21 cellular contexts compared by ENCODE assay signal in the genomic region with DNA sequence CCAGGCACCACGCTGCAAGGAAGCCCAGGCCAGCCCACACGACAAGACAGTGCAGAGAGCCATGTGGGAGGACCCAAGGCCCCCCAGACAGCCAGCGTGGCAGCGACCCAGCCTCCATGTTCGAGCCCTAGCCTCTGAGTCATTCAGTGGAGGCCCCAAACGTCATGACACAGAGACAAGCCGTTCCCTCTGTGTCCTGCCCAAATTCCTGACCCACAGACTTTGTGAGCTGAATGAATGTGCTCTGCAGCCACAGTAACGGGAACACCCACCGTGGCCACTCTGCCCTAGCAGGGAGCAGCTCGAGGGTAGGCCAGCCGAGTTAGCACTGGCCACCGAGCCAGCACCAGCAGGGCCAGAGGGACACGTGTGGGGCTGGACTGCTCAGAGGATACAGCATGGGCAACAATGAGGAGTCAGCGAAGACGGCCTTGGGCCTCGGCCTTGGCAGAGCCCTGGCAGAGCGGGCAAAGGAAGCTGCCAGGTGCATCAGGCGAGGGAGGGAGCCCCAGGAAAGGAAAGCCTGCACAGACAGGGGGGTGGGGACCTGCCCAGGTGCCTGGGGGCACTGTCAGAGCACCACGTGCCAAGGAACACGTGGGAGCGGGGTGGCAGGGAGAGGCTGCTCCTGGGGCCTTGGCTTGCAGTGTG. TPM values are rescaled to one million over a fixed set of nuclear protein-coding genes. Genes with fewer than 3 reads are reported as not detected.
DNase-seq lines count a peak whose midpoint lies in the region; ATAC-seq and TF ChIP-seq lines count a peak whose summit lies in the region.
"Had no signal": no experiment of that assay in that cellular context is flagged by ENCODE, and none has a peak within 500 bp of the region (broad histone marks: within the 10 kb centered on the region; RNA-seq: fewer than 3 reads in every experiment).

No MANE protein-coding gene starts in this region.

- no peak for TF ChIP-seq CTCF in adrenal gland (IDR thresholded peaks at IDR 0.05)
- no peak for TF ChIP-seq CTCF in neural progenitor cell (IDR thresholded peaks at IDR 0.05)

- no peaks in the 10 kb centered on the region for H3K9me3 ChIP-seq in BLaER1
- H3K9me3 ChIP-seq in adrenal gland (replicated peaks in 1 of 3): no peaks in the 10 kb centered on the region
- no peaks in the 10 kb centered on the region for H3K9me3 ChIP-seq in neural progenitor cell (ENCODE audit: low read depth)

- H3K79me2 ChIP-seq in neural progenitor cell (ENCODE audit: low read depth): no peaks in the 10 kb centered on the region

- H2AFZ ChIP-seq in neural progenitor cell (replicated peaks): no peak overlapping the region

- intact Hi-C loops in adrenal gland (cut with DNase I): loop anchor here (5.0 to 10.0 kb wide), 3 partner anchors 50 to 353 kb away; no protein-coding TSS in a partner anchor

- H3K27me3 ChIP-seq in BLaER1: no peaks in the 10 kb centered on the region
- no peaks in the 10 kb centered on the region for H3K27me3 ChIP-seq in adrenal gland
- H3K27me3 ChIP-seq in neural progenitor cell: no peaks in the 10 kb centered on the region

- TF ChIP-seq POLR2A in adrenal gland (IDR thresholded peaks at IDR 0.05): peak in 1 of 2 donors; percentile 28

- peaks cover 34% of the 10 kb centered on the region for H3K4me1 Mint-ChIP-seq in neural progenitor cell

- 42 to 74% (median 44%) methylated on average over 11 to 21 of the region's 21 CpGs for WGBS in adrenal gland, 4 donors

- peaks cover 15% of the 10 kb centered on the region for H3K27me3 Mint-ChIP-seq in neural progenitor cell (ENCODE audit: insufficient read depth, low read depth)
- H3K27me3 Mint-ChIP-seq: activated B cell treated with CpG ODN at 0.5 μM for 24 hours; activated CD8-positive, alpha-beta memory T cell treated with anti-CD3 and anti-CD28 coated beads, Interleukin-2, amount 10 ng/mL, durations not matched to agents 7 days and 5 days; stimulated activated naive CD8-positive, alpha-beta T cell treated with anti-CD3 and anti-CD28 coated beads, Interleukin-15, amount 100 ng/mL, for 72 hours had no signal

- ATAC-seq in esophagus mucosa (peak; percentile 30), HG03457 (IDR thresholded peaks at IDR 0.05; ENCODE audit: unreplicated experiment) (no peak), GM21723 (IDR thresholded peaks at IDR 0.05; ENCODE audit: unreplicated experiment) (no peak)
- ATAC-seq: activated CD8-positive, alpha-beta memory T cell treated with anti-CD3 and anti-CD28 coated beads, Interleukin-2, amount 10 ng/mL, durations not matched to agents 7 days and 5 days; GM12878; left ventricle myocardium superior; naive thymus-derived CD4-positive, alpha-beta T cell; Right ventricle myocardium inferior; stimulated activated naive CD8-positive, alpha-beta T cell treated with anti-CD3 and anti-CD28 coated beads, Interleukin-15, amount 100 ng/mL, for 72 hours had no signal

- H3K36me3 ChIP-seq in BLaER1 (no peaks in the 10 kb centered on the region), adrenal gland (replicated peaks in 1 of 2) (no peaks in the 10 kb centered on the region), neural progenitor cell (no peaks in the 10 kb centered on the region)

- H3K9me3 Mint-ChIP-seq in neural progenitor cell: no peaks in the 10 kb centered on the region
- H3K9me3 Mint-ChIP-seq: activated B cell treated with CpG ODN at 0.5 μM for 24 hours; stimulated activated naive CD8-positive, alpha-beta T cell treated with anti-CD3 and anti-CD28 coated beads, Interleukin-15, amount 100 ng/mL, for 72 hours; T-helper 1 cell treated with Interleukin-12 subunit alpha and Interleukin-12 subunit beta and Interleukin-4 antibody, amounts not matched to agents 30 μg/mL and 1 μg/mL, for 36 hours had no signal

- DNase-seq in adrenal gland: peak; percentile 71 to 90 (median 84)
- peak; percentile 43 for DNase-seq in neural progenitor cell (ENCODE audit: low spot score)
- no peak for DNase-seq in activated CD8-positive, alpha-beta memory T cell treated with anti-CD3 and anti-CD28 coated beads, Interleukin-2, amount 50 U/mL, for 4 hours
- no peak for DNase-seq in retina
- DNase-seq: activated B cell treated with CpG ODN at 0.5 μM for 24 hours; activated CD8-positive, alpha-beta memory T cell treated with anti-CD3 and anti-CD28 coated beads, Interleukin-2, amount 10 ng/mL, durations not matched to agents 7 days and 5 days; activated naive CD4-positive, alpha-beta T cell treated with Interleukin-2 at 50 U/mL for 16 hours; foreskin melanocyte; GOT3; left ventricle myocardium superior; naive thymus-derived CD4-positive, alpha-beta T cell; NCI-H1436 treated with DMSO at 0.1 percent for 48 hours; NCI-H226; stimulated activated naive CD8-positive, alpha-beta T cell treated with anti-CD3 and anti-CD28 coated beads, Interleukin-15, amount 100 ng/mL, for 72 hours had no signal

- H4K20me1 ChIP-seq in BLaER1 (no peaks in the 10 kb centered on the region), neural progenitor cell (ENCODE audit: low read depth) (no peaks in the 10 kb centered on the region)

- peak overlapping the region; percentile 92 for H3K27ac Mint-ChIP-seq in neural progenitor cell
- H3K27ac Mint-ChIP-seq: activated B cell treated with CpG ODN at 0.5 μM for 24 hours; activated CD8-positive, alpha-beta memory T cell treated with anti-CD3 and anti-CD28 coated beads, Interleukin-2, amount 10 ng/mL, durations not matched to agents 7 days and 5 days; stimulated activated naive CD8-positive, alpha-beta T cell treated with anti-CD3 and anti-CD28 coated beads, Interleukin-15, amount 100 ng/mL, for 72 hours; T-helper 1 cell treated with Interleukin-12 subunit alpha and Interleukin-12 subunit beta and Interleukin-4 antibody, amounts not matched to agents 30 μg/mL and 1 μg/mL, for 36 hours had no signal

- no peak overlapping the region for H3K4me2 ChIP-seq in BLaER1
- no peak overlapping the region for H3K4me2 ChIP-seq in neural progenitor cell

- H3K4me3 ChIP-seq in BLaER1 (no peak overlapping the region), adrenal gland (no peak overlapping the region), neural progenitor cell (no peak overlapping the region)
- H3K4me3 ChIP-seq: GM12878 had no signal

- H3K36me3 Mint-ChIP-seq in neural progenitor cell: no peaks in the 10 kb centered on the region
- H3K36me3 Mint-ChIP-seq: activated CD8-positive, alpha-beta memory T cell treated with anti-CD3 and anti-CD28 coated beads, Interleukin-2, amount 10 ng/mL, durations not matched to agents 7 days and 5 days; naive thymus-derived CD4-positive, alpha-beta T cell had no signal

- no peak overlapping the region for H3K9ac ChIP-seq in BLaER1
- no peak overlapping the region for H3K9ac ChIP-seq in neural progenitor cell

- H3K4me1 ChIP-seq in BLaER1: peaks cover 53% of the 10 kb centered on the region
- peaks cover 4 to 17% of the 10 kb centered on the region in 2 donors for H3K4me1 ChIP-seq in adrenal gland (replicated peaks in 1 of 2)
- peaks cover 12% of the 10 kb centered on the region for H3K4me1 ChIP-seq in neural progenitor cell

- H3K4me3 Mint-ChIP-seq in neural progenitor cell: no peak overlapping the region
- H3K4me3 Mint-ChIP-seq: activated B cell treated with CpG ODN at 0.5 μM for 24 hours; activated CD8-positive, alpha-beta memory T cell treated with anti-CD3 and anti-CD28 coated beads, Interleukin-2, amount 10 ng/mL, durations not matched to agents 7 days and 5 days; naive thymus-derived CD4-positive, alpha-beta T cell; stimulated activated naive CD8-positive, alpha-beta T cell treated with anti-CD3 and anti-CD28 coated beads, Interleukin-15, amount 100 ng/mL, for 72 hours; T-helper 1 cell treated with Interleukin-12 subunit alpha and Interleukin-12 subunit beta and Interleukin-4 antibody, amounts not matched to agents 30 μg/mL and 1 μg/mL, for 36 hours had no signal

- H3F3A ChIP-seq in neural progenitor cell (ENCODE audit: low read depth): peaks cover 26% of the 10 kb centered on the region

- peak overlapping the region; percentile 26; the same call in 1 of the 2 replicates for H3K27ac ChIP-seq in BLaER1
- H3K27ac ChIP-seq in adrenal gland: peak overlapping the region in 4 of 5 donors; percentile 1 to 82 (median 50)
- no peak overlapping the region for H3K27ac ChIP-seq in neural progenitor cell

RNA-seq across cellular contexts. Expression of a gene that starts 8.6 kb away (rescaled TPM):
- total RNA-seq in adrenal gland (10 to 100 TPM; 16.8 to 31.7 (median 20.9) TPM), esophagus mucosa (9.8 TPM), neural progenitor cell (ENCODE audit: low replicate concordance) (10.5 and 24.6 TPM in 2 replicates)
- 10 to 100 TPM in 1 of 3 donors, 1 to 10 TPM in 2; 6.5 to 10.8 (median 8.9) TPM for polyA plus RNA-seq in adrenal gland

RNA-seq across cellular contexts. Expression of a gene that starts 14.9 kb away (rescaled TPM):
- total RNA-seq in adrenal gland (10 to 100 TPM; 53.8 to 90.5 (median 60.9) TPM), esophagus mucosa (28.1 TPM), neural progenitor cell (ENCODE audit: low replicate concordance) (90.6 and 141 TPM in 2 replicates)
- 10 to 100 TPM; 53.0 to 98.5 (median 74.4) TPM for polyA plus RNA-seq in adrenal gland

RNA-seq across cellular contexts. Expression of a gene that starts 30.9 kb away (rescaled TPM):
- total RNA-seq in adrenal gland (1 to 10 TPM in 1 of 8 donors, under 1 TPM in 3, not detected in 4; 0.42 to 1.0 (median 0.76) TPM), esophagus mucosa (1,144 TPM), neural progenitor cell (ENCODE audit: low replicate concordance) (not detected in 2 replicates)
- 1 to 10 TPM in 1 of 3 donors, under 1 TPM in 1, not detected in 1; 0.84 to 1.0 TPM for polyA plus RNA-seq in adrenal gland
- total RNA-seq: activated B cell treated with CpG ODN at 0.5 μM for 24 hours, Right ventricle myocardium inferior had no signal
- polyA plus RNA-seq: GM12878; naive thymus-derived CD4-positive, alpha-beta T cell had no signal

RNA-seq across cellular contexts. Expression of a gene that starts 57.9 kb away (rescaled TPM):
- total RNA-seq in adrenal gland (10 to 100 TPM; 21.0 to 45.2 (median 28.1) TPM), esophagus mucosa (20.9 TPM), neural progenitor cell (ENCODE audit: low replicate concordance) (42.9 and 52.2 TPM in 2 replicates)
- polyA plus RNA-seq in adrenal gland: 10 to 100 TPM in 1 of 3 donors, 1 to 10 TPM in 2; 7.3 to 27.1 (median 8.3) TPM

Comparison
In these comparisons a context has a peak if more than half of its experiments do, and no peak if none do; other contexts are left out.
1. DNase-seq: peak in adrenal gland (7 of 7) and neural progenitor cell (single experiment); none in activated CD8-positive, alpha-beta memory T cell treated with anti-CD3 and anti-CD28 coated beads, Interleukin-2, amount 50 U/mL, for 4 hours (single experiment) and retina (single experiment).
2. RNA of a gene that starts 30.9 kb away (total RNA-seq): 1,144 TPM in esophagus mucosa (single experiment); 0.42 to 1.0 TPM in adrenal gland and not detected in neural progenitor cell; every median in the first group is over 100 times any median in the second.